In the genomic region with DNA sequence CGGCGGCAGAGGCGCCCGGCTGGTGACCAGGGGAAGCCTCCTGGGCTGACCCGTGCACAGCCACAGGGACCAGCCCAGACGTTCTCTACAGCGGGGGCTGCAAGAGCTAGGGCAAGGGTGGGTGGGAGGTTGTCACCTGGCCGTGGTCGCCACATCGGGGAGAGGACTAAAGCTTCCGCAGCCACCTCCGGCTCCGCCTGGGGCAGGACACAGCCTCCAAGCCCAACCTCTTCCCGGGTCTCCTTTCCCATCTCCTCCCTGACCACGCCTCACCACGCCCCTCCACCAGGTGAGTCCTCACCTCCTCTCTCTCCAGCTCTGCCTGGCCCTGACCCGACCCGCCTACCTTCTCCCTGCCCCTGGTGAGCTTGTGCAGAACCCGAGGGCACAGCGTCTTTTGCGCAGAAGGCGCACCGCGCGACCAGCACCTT, we compare ENCODE assay signal across 22 cellular contexts.
"Had no signal": no experiment of that assay in that cellular context is flagged by ENCODE, and none has a peak within 500 bp of the region (broad histone marks: within the 10 kb centered on the region; RNA-seq: fewer than 3 reads in every experiment).

No MANE protein-coding gene starts in this region.

- H3K4me3 ChIP-seq: gastroesophageal sphincter, left ventricle myocardium inferior, testis had no signal

- H3K36me3 ChIP-seq: brain microvascular endothelial cell, gastroesophageal sphincter, left ventricle myocardium inferior had no signal

- H3K27ac Mint-ChIP-seq: activated naive CD4-positive, alpha-beta T cell treated with anti-CD3 and anti-CD28 coated beads, Interleukin-2, amount 50 U/mL, for 24 hours; mesothelial cell of epicardium; natural killer cell; progenitor cell of endocrine pancreas had no signal

- H3K27me3 ChIP-seq: brain microvascular endothelial cell, gastroesophageal sphincter, testis had no signal

- H3K9me3 ChIP-seq: gastroesophageal sphincter, left ventricle myocardium inferior, testis had no signal

- H3K4me1 ChIP-seq: gastroesophageal sphincter, left ventricle myocardium inferior, testis had no signal

- H3K36me3 Mint-ChIP-seq: activated naive CD4-positive, alpha-beta T cell treated with anti-CD3 and anti-CD28 coated beads, Interleukin-2, amount 50 U/mL, for 24 hours; mesothelial cell of epicardium; natural killer cell had no signal

- H3K9me3 Mint-ChIP-seq: activated naive CD4-positive, alpha-beta T cell treated with anti-CD3 and anti-CD28 coated beads, Interleukin-2, amount 50 U/mL, for 24 hours; mesothelial cell of epicardium; natural killer cell had no signal

- ATAC-seq: gastroesophageal sphincter, natural killer cell had no signal

- DNase-seq: activated CD4-positive, alpha-beta T cell treated with anti-CD3 and anti-CD28 coated beads for 1 hour; activated gamma-delta T cell treated with Interleukin-2 at 50 U/mL for 16 hours; activated T-cell treated with anti-CD3 and anti-CD28 coated beads, Interleukin-2, amount 50 U/mL, for 1 hour; aorta; brain microvascular endothelial cell; central memory CD4-positive, alpha-beta T cell; dermis blood vessel endothelial cell; effector memory CD4-positive, alpha-beta T cell; head of caudate nucleus; hypothalamus; kidney glomerular epithelial cell; left ventricle myocardium inferior; natural killer cell; stimulated activated CD4-positive, alpha-beta T cell treated with anti-CD3 and anti-CD28 coated beads, Interleukin-4, amount 100 ng/mL, for 1 hour; stimulated activated naive CD4-positive, alpha-beta T cell; testis; trophoblast cell had no signal

- H3K27ac ChIP-seq: brain microvascular endothelial cell, gastroesophageal sphincter, left ventricle myocardium inferior, testis, VCaP had no signal
